Comparison of ENCODE assay signal across 13 cellular contexts in genomic region chr9:136900556-136900955, GRCh38. TPM values are rescaled to one million over a fixed set of nuclear protein-coding genes. Genes with fewer than 3 reads are reported as not detected.
DNase-seq lines count a peak whose midpoint lies in the region; ATAC-seq and TF ChIP-seq lines count a peak whose summit lies in the region.
"Had no signal": no experiment of that assay in that cellular context is flagged by ENCODE, and none has a peak within 500 bp of the region (broad histone marks: within the 10 kb centered on the region; RNA-seq: fewer than 3 reads in every experiment).

No MANE protein-coding gene starts in this region.

- no peaks in the 10 kb centered on the region for H3K9me3 Mint-ChIP-seq in activated naive CD8-positive, alpha-beta T cell treated with anti-CD3 and anti-CD28 coated beads, Interleukin-2, amount 50 U/mL, for 24 hours

- ATAC-seq in Right ventricle myocardium inferior (no peak), upper lobe of right lung (no peak)
- no peak for ATAC-seq in activated naive CD8-positive, alpha-beta T cell treated with anti-CD3 and anti-CD28 coated beads, Interleukin-2, amount 50 U/mL, for 24 hours

- DNase-seq in left ventricle myocardium inferior (no peak), Right ventricle myocardium inferior (ENCODE audit: missing footprints) (no peak), upper lobe of right lung (no peak), inferior parietal cortex (ENCODE audit: extremely low spot score) (no peak), OCI-M1 (lab: John Stamatoyannopoulos, UW) (no peak), dermis blood vessel endothelial cell (no peak)
- DNase-seq in activated naive CD8-positive, alpha-beta T cell treated with anti-CD3 and anti-CD28 coated beads, Interleukin-2, amount 50 U/mL, for 24 hours = no peak
- DNase-seq: cerebellar nuclear complex, MV-4-11, RPMI8226 had no signal

- H3K4me3 ChIP-seq in left ventricle myocardium inferior = no peak overlapping the region
- H3K4me3 ChIP-seq in mucosa of rectum (ENCODE audit: low read length in 2 of 2) = no peak overlapping the region
- H3K4me3 ChIP-seq in upper lobe of right lung = no peak overlapping the region
- H3K4me3 ChIP-seq: smooth muscle cell had no signal

- peak overlapping the region; percentile 89 for H3K27ac ChIP-seq in left ventricle myocardium inferior (replicated peaks)
- H3K27ac ChIP-seq in mucosa of rectum (ENCODE audit: low read depth in 2 of 2, low read length in 2 of 2) = peak overlapping the region; percentile 84 to 97
- H3K27ac ChIP-seq in upper lobe of right lung = peak overlapping the region; percentile 83

- H3K9ac ChIP-seq in mucosa of rectum (ENCODE audit: low read depth in 1 of 2, low read length in 2 of 2) = peak overlapping the region; percentile 31 to 34

- H3K4me1 ChIP-seq in left ventricle myocardium inferior (peaks cover 40% of the 10 kb centered on the region), mucosa of rectum (ENCODE audit: control insufficient read depth in 2 of 2, insufficient read depth in 2 of 2, low read length in 2 of 2) (peaks cover 44 to 55% of the 10 kb centered on the region in 2 donors), upper lobe of right lung (peaks cover 31% of the 10 kb centered on the region)

- peak overlapping the region; percentile 38 for H3K27ac Mint-ChIP-seq in activated naive CD8-positive, alpha-beta T cell treated with anti-CD3 and anti-CD28 coated beads, Interleukin-2, amount 50 U/mL, for 24 hours

- no peaks in the 10 kb centered on the region for H3K9me3 ChIP-seq in left ventricle myocardium inferior (replicated peaks)
- no peaks in the 10 kb centered on the region for H3K9me3 ChIP-seq in mucosa of rectum (ENCODE audit: control insufficient read depth in 2 of 2, low read length in 2 of 2)
- H3K9me3 ChIP-seq in upper lobe of right lung = no peaks in the 10 kb centered on the region

- H3K4me3 Mint-ChIP-seq in activated naive CD8-positive, alpha-beta T cell treated with anti-CD3 and anti-CD28 coated beads, Interleukin-2, amount 50 U/mL, for 24 hours = no peak overlapping the region

- H3K36me3 ChIP-seq in left ventricle myocardium inferior = peaks cover 27% of the 10 kb centered on the region
- peaks cover 8 to 15% of the 10 kb centered on the region in 2 donors for H3K36me3 ChIP-seq in mucosa of rectum (ENCODE audit: control insufficient read depth in 2 of 2, insufficient read depth in 2 of 2, low read length in 2 of 2)
- peaks cover 25% of the 10 kb centered on the region for H3K36me3 ChIP-seq in upper lobe of right lung

- no peaks in the 10 kb centered on the region for H3K27me3 Mint-ChIP-seq in activated naive CD8-positive, alpha-beta T cell treated with anti-CD3 and anti-CD28 coated beads, Interleukin-2, amount 50 U/mL, for 24 hours

- peaks cover 48% of the 10 kb centered on the region for H3K4me1 Mint-ChIP-seq in activated naive CD8-positive, alpha-beta T cell treated with anti-CD3 and anti-CD28 coated beads, Interleukin-2, amount 50 U/mL, for 24 hours

- H3K27me3 ChIP-seq in left ventricle myocardium inferior (ENCODE audit: low read depth) = no peaks in the 10 kb centered on the region
- no peaks in the 10 kb centered on the region for H3K27me3 ChIP-seq in mucosa of rectum (ENCODE audit: control insufficient read depth in 2 of 2, insufficient read depth in 2 of 2, low read length in 2 of 2)
- no peaks in the 10 kb centered on the region for H3K27me3 ChIP-seq in upper lobe of right lung

- H3K36me3 Mint-ChIP-seq in activated naive CD8-positive, alpha-beta T cell treated with anti-CD3 and anti-CD28 coated beads, Interleukin-2, amount 50 U/mL, for 24 hours (ENCODE audit: low read depth) = peaks cover 26% of the 10 kb centered on the region

- TF ChIP-seq CTCF in left ventricle myocardium inferior (IDR thresholded peaks at IDR 0.05; ENCODE audit: borderline replicate concordance) (no peak), upper lobe of right lung (IDR thresholded peaks at IDR 0.05) (no peak)

- intact Hi-C loops in left ventricle myocardium inferior (cut with micrococcal nuclease) = no loop called here
- intact Hi-C loops in Right ventricle myocardium inferior (cut with DNase I) = loop anchor here (5.0 kb wide), 2 partner anchors 42 to 53 kb away; partner anchors contain the start of genes FBXW5 and PHPT1
- intact Hi-C loops in upper lobe of right lung (cut with DNase I) = no loop called here

RNA-seq across cellular contexts. Expression of gene TRAF2, which starts 14.2 kb away (rescaled TPM):
- total RNA-seq in left ventricle myocardium inferior = 10.0 TPM
- total RNA-seq in Right ventricle myocardium inferior = 12.6 TPM
- total RNA-seq in upper lobe of right lung = 14.8 TPM
- total RNA-seq in dermis blood vessel endothelial cell = 20.6 and 24.2 TPM in 2 replicates

RNA-seq across cellular contexts. Expression of gene EDF1, which starts 34.4 kb away (rescaled TPM):
- total RNA-seq in left ventricle myocardium inferior = 318 TPM
- 358 TPM for total RNA-seq in Right ventricle myocardium inferior
- 250 TPM for total RNA-seq in upper lobe of right lung
- total RNA-seq in dermis blood vessel endothelial cell = 309 and 438 TPM in 2 replicates

RNA-seq across cellular contexts. Expression of gene FBXW5, which starts 44.0 kb away (rescaled TPM):
- total RNA-seq in left ventricle myocardium inferior (157 TPM), Right ventricle myocardium inferior (143 TPM), upper lobe of right lung (91.2 TPM), dermis blood vessel endothelial cell (255 and 270 TPM in 2 replicates)

RNA-seq across cellular contexts. Expression of gene C8G, which starts 44.5 kb away (rescaled TPM):
- total RNA-seq in left ventricle myocardium inferior = 3.6 TPM
- 1.3 TPM for total RNA-seq in Right ventricle myocardium inferior
- total RNA-seq in upper lobe of right lung = 1.1 TPM
- 1.7 TPM in 1 of 2 replicates, not detected in the other for total RNA-seq in dermis blood vessel endothelial cell
- total RNA-seq: H4, smooth muscle cell had no signal

RNA-seq across cellular contexts. Expression of gene MAMDC4, which starts 48.4 kb away (rescaled TPM):
- total RNA-seq in left ventricle myocardium inferior = 13.4 TPM
- 12.8 TPM for total RNA-seq in Right ventricle myocardium inferior
- total RNA-seq in upper lobe of right lung = 12.9 TPM
- total RNA-seq in dermis blood vessel endothelial cell = 2.0 and 5.1 TPM in 2 replicates
